In the genomic region with DNA sequence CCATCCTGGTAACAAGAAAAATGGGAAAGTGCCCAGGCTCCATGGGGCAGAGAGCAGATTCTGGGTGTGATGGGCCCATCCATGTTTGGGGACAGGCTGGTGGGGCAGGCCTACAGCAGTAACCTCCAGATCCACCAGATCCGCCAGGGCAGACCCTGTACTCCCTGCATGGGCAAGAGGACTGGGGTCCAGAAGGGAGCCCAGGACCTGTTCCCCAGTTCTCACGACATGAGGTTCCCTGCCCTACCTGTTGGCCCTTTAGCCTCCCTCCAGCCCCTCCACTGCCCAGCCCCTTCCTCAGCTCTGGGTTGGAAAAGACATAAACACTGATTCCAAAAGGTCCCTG, we compare ENCODE assay signal across 27 cellular contexts. TPM values are rescaled to one million over a fixed set of nuclear protein-coding genes. Genes with fewer than 3 reads are reported as not detected.
"Had no signal": no experiment of that assay in that cellular context is flagged by ENCODE, and none has a peak within 500 bp of the region (broad histone marks: within the 10 kb centered on the region; RNA-seq: fewer than 3 reads in every experiment).

No MANE protein-coding gene starts in this region.

- H3K9me3 ChIP-seq: esophagus muscularis mucosa, gastrocnemius medialis, heart right ventricle, left lung, lower lobe of right lung, neutrophil, ovary, suprapubic skin, thyroid gland, upper lobe of left lung, uterus had no signal

- H3K4me3 ChIP-seq: dorsolateral prefrontal cortex, esophagus muscularis mucosa, gastrocnemius medialis, heart right ventricle, left lung, lower lobe of right lung, ovary, suprapubic skin, thyroid gland, upper lobe of left lung, uterus had no signal

- H3K36me3 ChIP-seq: gastrocnemius medialis, lower lobe of right lung, ovary, thyroid gland, upper lobe of left lung, uterus had no signal

- H3K4me3 Mint-ChIP-seq: memory B cell, mesothelial cell of epicardium, nephron had no signal

- H3K9me3 Mint-ChIP-seq: memory B cell, mesothelial cell of epicardium, nephron had no signal

- H3K4me1 Mint-ChIP-seq: memory B cell had no signal

- H3K27me3 Mint-ChIP-seq: memory B cell had no signal

- ATAC-seq: gastrocnemius medialis, heart right ventricle, left lung, lower lobe of right lung, right cardiac atrium had no signal

- H3K27me3 ChIP-seq: dorsolateral prefrontal cortex, esophagus muscularis mucosa, gastrocnemius medialis, heart right ventricle, left lung, neutrophil, ovary, suprapubic skin, thyroid gland, upper lobe of left lung, uterus had no signal

- DNase-seq: cortex of kidney; effector memory CD4-positive, alpha-beta T cell; gastrocnemius medialis; heart right ventricle; hypothalamus; islet precursor cell; lower lobe of right lung; ovary; small intestine; stimulated activated CD4-positive, alpha-beta T cell treated with anti-CD3 and anti-CD28 coated beads, Interleukin-12 subunit alpha, Interleukin-12 subunit beta, amount 100 ng/mL, for 4 hours; stimulated activated naive CD4-positive, alpha-beta T cell; thyroid gland; upper lobe of left lung; uterus had no signal

- H3K36me3 Mint-ChIP-seq: mesothelial cell of epicardium had no signal

- H3K4me1 ChIP-seq: esophagus muscularis mucosa, gastrocnemius medialis, lower lobe of right lung, suprapubic skin, thyroid gland, upper lobe of left lung, uterus had no signal

- H3K27ac Mint-ChIP-seq: mesothelial cell of epicardium, nephron had no signal

- H3K27ac ChIP-seq: epithelial cell of prostate, esophagus muscularis mucosa, gastrocnemius medialis, heart right ventricle, left lung, lower lobe of right lung, neutrophil, ovary, suprapubic skin, thyroid gland, upper lobe of left lung, uterus had no signal

RNA-seq across cellular contexts. Expression of a gene that starts 38.7 kb away (rescaled TPM):
- total RNA-seq: esophagus muscularis mucosa, fibroblast of villous mesenchyme, gastrocnemius medialis, heart right ventricle, left lung, lower lobe of right lung, mesothelial cell of epicardium, myocyte, posterior vena cava, right cardiac atrium, suprapubic skin, upper lobe of left lung had no signal
